14 cellular contexts compared by ENCODE assay signal in genomic region chr5:21774791-21775190, GRCh38.
DNase-seq lines count a peak whose midpoint lies in the region; ATAC-seq lines count a peak whose summit lies in the region.
"Had no signal": no experiment of that assay in that cellular context is flagged by ENCODE, and none has a peak within 500 bp of the region (broad histone marks: within the 10 kb centered on the region; RNA-seq: fewer than 3 reads in every experiment).

No MANE protein-coding gene starts in this region.

- DNase-seq in HCEC 1CT = peak; percentile 59
- peak; percentile 77 for DNase-seq in NCI-H446 treated with DMSO at 0.1 percent for 48 hours (lab: John Stamatoyannopoulos, UW)
- peak; percentile 16 for DNase-seq in cerebellar cortex (ENCODE audit: low spot score)
- DNase-seq in pons (ENCODE audit: low spot score) = peak; percentile 36
- DNase-seq in stimulated activated CD4-positive, alpha-beta T cell treated with anti-CD3 and anti-CD28 coated beads, Interleukin-12 subunit alpha, Interleukin-12 subunit beta, amount 100 ng/mL, for 4 hours = no peak
- DNase-seq: activated CD4-positive, alpha-beta T cell treated with anti-CD3 and anti-CD28 coated beads, Interleukin-2, amount 10 ng/mL, durations not matched to agents 24 days and 14 days; activated naive CD8-positive, alpha-beta T cell treated with anti-CD3 and anti-CD28 coated beads, Interleukin-2, amount 10 ng/mL, durations not matched to agents 7 days and 5 days; activated T-cell treated with anti-CD3 and anti-CD28 coated beads, Interleukin-2, amount 50 U/mL, for 24 hours; EL; natural killer cell; NCI-H524; Right ventricle myocardium superior had no signal

- no peak for ATAC-seq in GM21619 (IDR thresholded peaks at IDR 0.05; ENCODE audit: unreplicated experiment)
- no peak for ATAC-seq in HG03342 (IDR thresholded peaks at IDR 0.05; ENCODE audit: unreplicated experiment)
- ATAC-seq: natural killer cell had no signal
